9 cellular contexts compared by ENCODE assay signal in genomic region chr17:45430006-45430737, GRCh38. TPM values are rescaled to one million over a fixed set of nuclear protein-coding genes. Genes with fewer than 3 reads are reported as not detected.
DNase-seq lines count a peak whose midpoint lies in the region; ATAC-seq and TF ChIP-seq lines count a peak whose summit lies in the region.
"Had no signal": no experiment of that assay in that cellular context is flagged by ENCODE, and none has a peak within 500 bp of the region (broad histone marks: within the 10 kb centered on the region; RNA-seq: fewer than 3 reads in every experiment).

No MANE protein-coding gene starts in this region.

- peak overlapping the region; percentile 84 for H3K4me3 ChIP-seq in iPS-15b (ENCODE audit: low read depth, low read length)

- no peaks in the 10 kb centered on the region for H3K36me3 ChIP-seq in iPS-15b (ENCODE audit: control insufficient read depth, insufficient read depth, low read length)

- H3K9me3 Mint-ChIP-seq in T-helper 2 cell treated with Interferon-gamma antibody and Interleukin-4, amounts not matched to agents 5 μg/mL and 100 μg/mL, for 36 hours = no peaks in the 10 kb centered on the region
- H3K9me3 Mint-ChIP-seq in activated T-helper 17 cell treated with anti-CD3 and anti-CD28 coated beads, Interleukin-2, amount 50 U/mL, for 72 hours = no peaks in the 10 kb centered on the region
- H3K9me3 Mint-ChIP-seq in stimulated activated effector memory CD8-positive, alpha-beta T cell treated with anti-CD3 and anti-CD28 coated beads, Interleukin-12 subunit alpha, Interleukin-12 subunit beta, amount 100 ng/mL, for 72 hours = no peaks in the 10 kb centered on the region

- no peaks in the 10 kb centered on the region for H3K27me3 Mint-ChIP-seq in T-helper 2 cell treated with Interferon-gamma antibody and Interleukin-4, amounts not matched to agents 5 μg/mL and 100 μg/mL, for 36 hours (ENCODE audit: low read depth)
- H3K27me3 Mint-ChIP-seq in activated T-helper 17 cell treated with anti-CD3 and anti-CD28 coated beads, Interleukin-2, amount 50 U/mL, for 72 hours = no peaks in the 10 kb centered on the region

- H3K4me3 Mint-ChIP-seq in T-helper 2 cell treated with Interferon-gamma antibody and Interleukin-4, amounts not matched to agents 5 μg/mL and 100 μg/mL, for 36 hours = peak overlapping the region; percentile 85
- peak overlapping the region; percentile 81 for H3K4me3 Mint-ChIP-seq in activated T-helper 17 cell treated with anti-CD3 and anti-CD28 coated beads, Interleukin-2, amount 50 U/mL, for 72 hours
- H3K4me3 Mint-ChIP-seq in stimulated activated effector memory CD8-positive, alpha-beta T cell treated with anti-CD3 and anti-CD28 coated beads, Interleukin-12 subunit alpha, Interleukin-12 subunit beta, amount 100 ng/mL, for 72 hours = peak overlapping the region; percentile 85

- peaks cover 4% of the 10 kb centered on the region for H3K4me1 ChIP-seq in iPS-15b (ENCODE audit: control insufficient read depth, insufficient read depth, low read length)

- H3K9me3 ChIP-seq in iPS-15b (ENCODE audit: control insufficient read depth, insufficient read depth, low read length) = no peaks in the 10 kb centered on the region

- H3K36me3 Mint-ChIP-seq in T-helper 2 cell treated with Interferon-gamma antibody and Interleukin-4, amounts not matched to agents 5 μg/mL and 100 μg/mL, for 36 hours (ENCODE audit: low read depth) = peaks cover 2% of the 10 kb centered on the region
- H3K36me3 Mint-ChIP-seq in activated T-helper 17 cell treated with anti-CD3 and anti-CD28 coated beads, Interleukin-2, amount 50 U/mL, for 72 hours (ENCODE audit: low read depth) = no peaks in the 10 kb centered on the region
- H3K36me3 Mint-ChIP-seq in stimulated activated effector memory CD8-positive, alpha-beta T cell treated with anti-CD3 and anti-CD28 coated beads, Interleukin-12 subunit alpha, Interleukin-12 subunit beta, amount 100 ng/mL, for 72 hours = peaks cover 2% of the 10 kb centered on the region

- no peak for DNase-seq in T-helper 2 cell treated with Interferon-gamma antibody and Interleukin-4, amounts not matched to agents 5 μg/mL and 100 μg/mL, for 36 hours (ENCODE audit: low spot score)
- DNase-seq in T-helper 2 cell (no peak), CD1c-positive myeloid dendritic cell (ENCODE audit: extremely low spot score) (no peak), omental fat pad (ENCODE audit: low spot score) (no peak)
- DNase-seq in stimulated activated effector memory CD8-positive, alpha-beta T cell treated with anti-CD3 and anti-CD28 coated beads, Interleukin-12 subunit alpha, Interleukin-12 subunit beta, amount 100 ng/mL, for 72 hours (ENCODE audit: low spot score in 2 of 2) = no peak
- DNase-seq: NCI-H774 had no signal

- H3K9ac ChIP-seq in iPS-15b (ENCODE audit: low read depth, low read length) = no peak overlapping the region

- H3K27me3 ChIP-seq in iPS-15b (ENCODE audit: control insufficient read depth, insufficient read depth, low read length) = peaks cover 35% of the 10 kb centered on the region

- no peak for TF ChIP-seq CTCF in omental fat pad (IDR thresholded peaks at IDR 0.05)

- H3K27ac Mint-ChIP-seq in T-helper 2 cell treated with Interferon-gamma antibody and Interleukin-4, amounts not matched to agents 5 μg/mL and 100 μg/mL, for 36 hours = no peak overlapping the region
- no peak overlapping the region for H3K27ac Mint-ChIP-seq in activated T-helper 17 cell treated with anti-CD3 and anti-CD28 coated beads, Interleukin-2, amount 50 U/mL, for 72 hours
- H3K27ac Mint-ChIP-seq in stimulated activated effector memory CD8-positive, alpha-beta T cell treated with anti-CD3 and anti-CD28 coated beads, Interleukin-12 subunit alpha, Interleukin-12 subunit beta, amount 100 ng/mL, for 72 hours = no peak overlapping the region

- H3K4me1 Mint-ChIP-seq in T-helper 2 cell treated with Interferon-gamma antibody and Interleukin-4, amounts not matched to agents 5 μg/mL and 100 μg/mL, for 36 hours (ENCODE audit: low read depth) = peaks cover 21% of the 10 kb centered on the region
- no peaks in the 10 kb centered on the region for H3K4me1 Mint-ChIP-seq in activated T-helper 17 cell treated with anti-CD3 and anti-CD28 coated beads, Interleukin-2, amount 50 U/mL, for 72 hours
- peaks cover 28% of the 10 kb centered on the region for H3K4me1 Mint-ChIP-seq in stimulated activated effector memory CD8-positive, alpha-beta T cell treated with anti-CD3 and anti-CD28 coated beads, Interleukin-12 subunit alpha, Interleukin-12 subunit beta, amount 100 ng/mL, for 72 hours

- no peak for ATAC-seq in activated T-helper 17 cell treated with anti-CD3 and anti-CD28 coated beads, Interleukin-2, amount 50 U/mL, for 72 hours (replicated peaks)
- ATAC-seq in stimulated activated effector memory CD8-positive, alpha-beta T cell treated with anti-CD3 and anti-CD28 coated beads, Interleukin-12 subunit alpha, Interleukin-12 subunit beta, amount 100 ng/mL, for 72 hours = no peak
- ATAC-seq in GM21515 (IDR thresholded peaks at IDR 0.05; ENCODE audit: unreplicated experiment) = no peak
- no peak for ATAC-seq in omental fat pad (ENCODE audit: low FRiP score)

RNA-seq across cellular contexts. Expression of gene ARHGAP27, which starts 2.5 kb away (rescaled TPM):
- 10 to 100 TPM; 54.5 to 55.5 TPM for total RNA-seq in activated T-helper 17 cell treated with anti-CD3 and anti-CD28 coated beads, Interleukin-2, amount 50 U/mL, for 72 hours
- total RNA-seq in omental fat pad = 10 to 100 TPM; 13.4 to 52.5 (median 23.7) TPM
